In genomic region chr7:134804854-134805253, GRCh38 we compare ENCODE assay signal across 1 cellular context.
TF ChIP-seq lines count a peak whose summit lies in the region.

No MANE protein-coding gene starts in this region.

TF ChIP-seq in H1, 55 proteins besides CTCF, POLR2A, EP300 and RAD21 (continued from another document):
- no peak for TF ChIP-seq CTBP2 (IDR thresholded peaks at IDR 0.05; ENCODE audit: borderline replicate concordance, insufficient read depth, insufficient read length, low read length)
